ENCODE assay signal across 9 cellular contexts in the genomic region with DNA sequence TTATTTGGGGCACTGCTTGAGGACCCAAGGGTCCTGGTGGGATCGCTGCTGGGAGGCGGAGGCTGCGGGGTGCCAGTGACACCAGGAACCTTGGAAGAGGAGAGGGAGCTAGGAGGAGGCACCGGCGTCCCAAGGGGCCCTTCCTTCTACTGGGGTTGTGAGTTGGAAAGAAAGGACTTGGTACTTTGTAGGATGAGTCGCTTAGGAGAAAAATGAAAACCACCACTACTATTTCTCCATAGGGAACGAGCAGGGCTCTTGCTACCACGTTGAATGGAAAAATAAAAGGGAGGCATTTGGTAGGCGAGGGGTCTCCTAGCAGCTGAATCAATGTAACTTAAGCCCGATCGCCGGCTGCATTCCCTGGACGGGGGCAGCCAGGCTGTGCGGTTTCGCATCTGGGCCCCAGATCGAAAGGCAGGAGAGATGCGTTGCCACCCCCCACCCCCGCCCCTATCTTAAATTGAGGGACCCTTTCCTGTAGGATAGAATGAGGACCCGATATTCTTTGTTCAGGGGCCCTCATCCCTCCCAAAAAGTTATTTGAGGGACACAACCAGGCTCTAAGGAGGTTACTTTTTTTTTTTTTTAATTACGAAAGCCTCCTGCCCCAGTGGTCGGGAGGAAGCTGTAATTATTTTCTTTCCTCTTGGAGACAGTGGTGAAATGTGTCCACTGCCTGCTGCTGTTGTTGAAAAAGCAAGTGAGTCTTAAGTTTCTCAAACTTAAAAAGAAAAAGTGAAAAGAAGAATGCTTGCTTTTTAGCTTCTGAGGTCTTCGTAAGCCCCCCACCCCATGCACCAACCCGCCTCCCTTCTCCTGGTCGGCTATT. TPM values are rescaled to one million over a fixed set of nuclear protein-coding genes. Genes with fewer than 3 reads are reported as not detected.
DNase-seq lines count a peak whose midpoint lies in the region; ATAC-seq and TF ChIP-seq lines count a peak whose summit lies in the region.
"Had no signal": no experiment of that assay in that cellular context is flagged by ENCODE, and none has a peak within 500 bp of the region (broad histone marks: within the 10 kb centered on the region; RNA-seq: fewer than 3 reads in every experiment).

No MANE protein-coding gene starts in this region.

- H3K79me2 ChIP-seq in DND-41 (ENCODE audit: insufficient read depth, low read length), result peaks cover 74% of the 10 kb centered on the region

- peak; percentile 44 for DNase-seq in DND-41
- DNase-seq in NCI-H69 (lab: John Stamatoyannopoulos, UW), result peak; percentile 58
- DNase-seq in posterior vena cava (ENCODE audit: low spot score), result peak; percentile 45
- no peak for DNase-seq in KG1 (lab: John Stamatoyannopoulos, UW)
- DNase-seq in T1000 (lab: John Stamatoyannopoulos, UW), result no peak
- DNase-seq: HCEC 1CT had no signal

- peak overlapping the region; percentile 99 for H3K9ac ChIP-seq in DND-41 (ENCODE audit: low read depth, low read length)

- H3K27me3 ChIP-seq in DND-41 (ENCODE audit: insufficient read depth, low read length, poor library complexity) (no peaks in the 10 kb centered on the region), esophagus (ENCODE audit: control insufficient read depth in 1 of 2, insufficient read depth in 2 of 2, low read length in 2 of 2) (no peaks in the 10 kb centered on the region)

- TF ChIP-seq CTCF in DND-41 (IDR thresholded peaks at IDR 0.05; ENCODE audit: borderline replicate concordance, extremely low read depth, low read length, poor library complexity, severe bottlenecking), result no peak

- H3K4me2 ChIP-seq in DND-41 (ENCODE audit: insufficient read depth, low read length), result peak overlapping the region; percentile 71

- intact Hi-C loops in posterior vena cava (cut with DNase I), result no loop called here

- H3K4me3 ChIP-seq in DND-41 (ENCODE audit: low read depth in 1 of 2, low read length in 2 of 2), result peak overlapping the region; percentile 88 to 99
- peak overlapping the region; percentile 78 to 79 for H3K4me3 ChIP-seq in esophagus (ENCODE audit: low read depth in 1 of 2, low read length in 2 of 2)

- H2AFZ ChIP-seq in DND-41 (ENCODE audit: low read depth, low read length), result no peak overlapping the region

- WGBS in esophagus, 2 donors, result 6 to 8% methylated on average over 24 of the region's 24 CpGs

- H3K9me3 ChIP-seq in DND-41 (ENCODE audit: insufficient read depth, low read length, severe bottlenecking) (no peaks in the 10 kb centered on the region), esophagus (ENCODE audit: control insufficient read depth in 2 of 2, insufficient read depth in 1 of 2, low read depth in 1 of 2, low read length in 1 of 2) (no peaks in the 10 kb centered on the region)

- H3K4me1 ChIP-seq in DND-41 (ENCODE audit: insufficient read depth, low read length), result peaks cover 50% of the 10 kb centered on the region
- H3K4me1 ChIP-seq in esophagus (ENCODE audit: control insufficient read depth in 2 of 2, insufficient read depth in 2 of 2, low read length in 1 of 2), result peaks cover 7 to 8% of the 10 kb centered on the region in 2 donors

- peak overlapping the region; percentile 94 for H3K27ac ChIP-seq in DND-41 (ENCODE audit: low read length)
- H3K27ac ChIP-seq in esophagus (ENCODE audit: low read depth in 2 of 2, low read length in 1 of 2), result peak overlapping the region in 1 of 2 donors; percentile 72

- H3K36me3 ChIP-seq in DND-41 (ENCODE audit: insufficient read depth, low read length) (peaks cover 56% of the 10 kb centered on the region), esophagus (ENCODE audit: control insufficient read depth in 2 of 2, insufficient read depth in 2 of 2, low read length in 1 of 2) (no peaks in the 10 kb centered on the region)

- ATAC-seq in DND-41 (ENCODE audit: insufficient read depth, low read depth), result no peak
- no peak for ATAC-seq in HG02763 (IDR thresholded peaks at IDR 0.05; ENCODE audit: unreplicated experiment)
- no peak for ATAC-seq in HG03460 (IDR thresholded peaks at IDR 0.05; ENCODE audit: unreplicated experiment)

- H4K20me1 ChIP-seq in DND-41 (ENCODE audit: insufficient read depth, low read length), result peaks cover 47% of the 10 kb centered on the region

RNA-seq across cellular contexts. Expression of gene IGFBP2, which starts 1.3 kb away (rescaled TPM):
- 100 to 1,000 TPM in 1 of 2 donors, 10 to 100 TPM in 1; 93.6 to 138 TPM for polyA plus RNA-seq in esophagus
- 10 to 100 TPM; 37.9 to 54.8 TPM for total RNA-seq in posterior vena cava

Comparison
In these comparisons a context has a peak if more than half of its experiments do, and no peak if none do; other contexts are left out.
1. DNase-seq: peak in DND-41 (single experiment), NCI-H69 (single experiment) and posterior vena cava (single experiment); none in KG1 (single experiment) and T1000 (single experiment).